11 cellular contexts compared by ENCODE assay signal in the genomic region with DNA sequence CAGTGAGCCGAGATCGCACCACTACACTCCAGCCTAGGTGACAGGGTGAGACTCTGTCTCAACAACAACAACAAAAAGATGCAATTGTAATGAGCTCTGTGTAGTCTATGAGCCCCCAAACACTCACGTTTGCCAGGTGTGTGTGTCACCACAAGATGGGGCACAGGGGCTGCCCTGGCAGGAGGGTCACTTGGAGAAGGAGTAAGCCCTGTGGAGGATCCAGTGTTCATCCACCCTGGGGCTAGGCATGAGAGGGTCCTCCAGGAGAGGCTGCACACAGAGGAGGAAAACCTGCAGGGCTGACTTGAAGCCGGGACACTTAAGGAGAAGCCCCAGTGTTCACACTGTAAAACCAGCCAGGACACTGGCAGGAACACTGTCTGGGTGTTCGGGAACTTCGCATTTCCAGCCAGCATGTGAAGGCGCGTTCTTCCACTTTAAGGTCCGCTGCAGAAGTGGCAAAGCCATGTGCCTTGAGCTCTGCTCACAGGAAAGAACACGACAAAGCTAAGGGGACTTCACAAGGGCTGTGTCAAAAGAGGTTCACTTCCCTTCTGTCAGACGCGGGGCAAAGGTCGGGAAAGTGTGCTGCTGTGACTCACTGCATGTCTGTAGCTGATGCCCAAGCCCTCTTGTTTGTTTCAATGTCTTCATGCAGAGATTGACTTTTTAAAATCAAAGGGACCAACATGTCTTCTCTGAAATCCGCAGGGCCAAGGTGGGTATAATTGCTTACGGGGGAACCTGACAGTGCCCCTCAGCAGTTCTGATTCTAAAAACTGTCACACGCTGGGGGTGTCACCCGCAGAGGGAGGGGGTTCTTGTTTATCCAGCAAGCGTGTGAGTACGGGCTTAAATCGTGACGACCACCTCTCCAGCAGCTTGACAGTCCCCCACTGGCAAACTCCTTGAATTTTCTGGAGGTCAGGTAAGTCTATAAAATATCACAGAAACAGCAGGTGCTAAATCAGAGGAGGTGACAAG.
DNase-seq lines count a peak whose midpoint lies in the region; ATAC-seq, FAIRE-seq and TF ChIP-seq lines count a peak whose summit lies in the region.
"Had no signal": no experiment of that assay in that cellular context is flagged by ENCODE, and none has a peak within 500 bp of the region (broad histone marks: within the 10 kb centered on the region; RNA-seq: fewer than 3 reads in every experiment).

No MANE protein-coding gene starts in this region.

- no peak overlapping the region for H3K4ac ChIP-seq in mesenchymal stem cell (ENCODE audit: low read depth in 1 of 2, low read length in 2 of 2)

- TF ChIP-seq CTCF in bronchial epithelial cell (IDR thresholded peaks at IDR 0.05; ENCODE audit: insufficient read depth, low read length, severe bottlenecking), result no peak

- H3K27me3 ChIP-seq in bronchial epithelial cell (ENCODE audit: control insufficient read depth, insufficient read depth, low read length) (no peaks in the 10 kb centered on the region), mesenchymal stem cell (ENCODE audit: control insufficient read depth in 1 of 2, insufficient read depth in 1 of 2, low read length in 2 of 2) (peaks cover 2 to 7% of the 10 kb centered on the region in 2 experiments)

- H3K4me1 ChIP-seq in mesenchymal stem cell (ENCODE audit: control insufficient read depth, insufficient read depth, low read depth, low read length), result peaks cover 11% of the 10 kb centered on the region

- no peak overlapping the region for H2BK12ac ChIP-seq in mesenchymal stem cell (ENCODE audit: low read length in 2 of 2)

- no peak overlapping the region for H3K4me3 ChIP-seq in bronchial epithelial cell (ENCODE audit: low read depth, low read length)
- H3K4me3 ChIP-seq in mesenchymal stem cell (ENCODE audit: insufficient read depth in 1 of 2, low read depth in 1 of 2, low read length in 2 of 2), result peak overlapping the region in 1 of 2 experiments; percentile 43

- DNase-seq in COLO668 (lab: John Stamatoyannopoulos, UW; ENCODE audit: unreplicated experiment) (peak; percentile 47), LHCN-M2 (ENCODE audit: low read depth) (peak; percentile 29), bronchial epithelial cell (ENCODE audit: low read depth) (no peak), mesenchymal stem cell (peak; percentile 44), NCI-H2081 (lab: John Stamatoyannopoulos, UW) (no peak), glomerular visceral epithelial cell (ENCODE audit: extremely low spot score) (no peak)
- DNase-seq: activated naive CD4-positive, alpha-beta T cell treated with anti-CD3 and anti-CD28 coated beads for 36 hours; NCI-H2029 treated with DMSO at 0.1 percent for 48 hours; T-helper 9 cell had no signal

- no peak overlapping the region for H2AFZ ChIP-seq in mesenchymal stem cell (ENCODE audit: low read depth, low read length)

- H3K79me1 ChIP-seq in mesenchymal stem cell (replicated peaks; ENCODE audit: low read length, poor library complexity, severe bottlenecking), result no peaks in the 10 kb centered on the region

- no peak overlapping the region for H4K91ac ChIP-seq in mesenchymal stem cell (ENCODE audit: low read length)

- no peak overlapping the region for H3K18ac ChIP-seq in mesenchymal stem cell (ENCODE audit: low read depth in 1 of 2, low read length in 2 of 2)

- no peak overlapping the region for H4K8ac ChIP-seq in mesenchymal stem cell (ENCODE audit: low read length)

- no peak overlapping the region for H3K27ac ChIP-seq in mesenchymal stem cell (ENCODE audit: low read length, poor library complexity, severe bottlenecking)

- FAIRE-seq in bronchial epithelial cell (lab: Jason Lieb, UNC), result peak; percentile 70

- H3K23ac ChIP-seq in mesenchymal stem cell (ENCODE audit: low read length in 2 of 2), result no peak overlapping the region

- H3K36me3 ChIP-seq in bronchial epithelial cell (ENCODE audit: control insufficient read depth, insufficient read depth, low read length), result no peaks in the 10 kb centered on the region
- no peaks in the 10 kb centered on the region for H3K36me3 ChIP-seq in mesenchymal stem cell (ENCODE audit: control insufficient read depth in 1 of 2, insufficient read depth in 2 of 2, low read depth in 1 of 2, low read length in 2 of 2)

- H3K9me3 ChIP-seq in mesenchymal stem cell (ENCODE audit: control insufficient read depth, low read length), result no peaks in the 10 kb centered on the region

- no peak overlapping the region for H2BK5ac ChIP-seq in mesenchymal stem cell (ENCODE audit: low read depth, low read length, poor library complexity, severe bottlenecking)

- peak overlapping the region; percentile 52 for H3K9ac ChIP-seq in mesenchymal stem cell (ENCODE audit: low read length)

- 66% methylated on average over 17 of the region's 21 CpGs for WGBS in mesenchymal stem cell

- no peak overlapping the region for H2BK15ac ChIP-seq in mesenchymal stem cell (ENCODE audit: low read depth, poor library complexity, severe bottlenecking)

- H2AK5ac ChIP-seq in mesenchymal stem cell (ENCODE audit: low read length, severe bottlenecking), result no peak overlapping the region

- H3K4me2 ChIP-seq in mesenchymal stem cell (ENCODE audit: low read length, poor library complexity, severe bottlenecking), result no peak overlapping the region

- ATAC-seq in GM21576 (IDR thresholded peaks at IDR 0.05; ENCODE audit: unreplicated experiment) (no peak), HG02870 (IDR thresholded peaks at IDR 0.05; ENCODE audit: unreplicated experiment) (no peak)

- no peak overlapping the region for H2BK120ac ChIP-seq in mesenchymal stem cell (ENCODE audit: low read depth, low read length)

- H3K14ac ChIP-seq in mesenchymal stem cell (ENCODE audit: low read length in 2 of 2), result no peak overlapping the region

Comparison
In these comparisons a context has a peak if more than half of its experiments do, and no peak if none do; other contexts are left out.
1. DNase-seq: peak in COLO668 (single experiment), LHCN-M2 (single experiment) and mesenchymal stem cell (single experiment); none in bronchial epithelial cell (single experiment), NCI-H2081 (0 of 2) and glomerular visceral epithelial cell (single experiment).